Comparison of ENCODE assay signal across 9 cellular contexts in genomic region chr2:64202206-64202864, GRCh38. TPM values are rescaled to one million over a fixed set of nuclear protein-coding genes. Genes with fewer than 3 reads are reported as not detected.
DNase-seq lines count a peak whose midpoint lies in the region; ATAC-seq, FAIRE-seq and TF ChIP-seq lines count a peak whose summit lies in the region.
"Had no signal": no experiment of that assay in that cellular context is flagged by ENCODE, and none has a peak within 500 bp of the region (broad histone marks: within the 10 kb centered on the region; RNA-seq: fewer than 3 reads in every experiment).

No MANE protein-coding gene starts in this region.

- intact Hi-C loops in esophagus muscularis mucosa (cut with DNase I) (loop anchor here (10.0 kb wide), 1 partner anchor 58 kb away; the partner anchor contains the start of gene PELI1), psoas muscle (cut with DNase I) (no loop called here), thyroid gland (cut with DNase I) (no loop called here)

- H3K9me3 ChIP-seq in SJSA1 (replicated peaks): no peaks in the 10 kb centered on the region
- no peaks in the 10 kb centered on the region for H3K9me3 ChIP-seq in esophagus muscularis mucosa
- H3K9me3 ChIP-seq in psoas muscle: no peaks in the 10 kb centered on the region
- no peaks in the 10 kb centered on the region for H3K9me3 ChIP-seq in thyroid gland

- H3K36me3 ChIP-seq in SJSA1 (no peaks in the 10 kb centered on the region), esophagus muscularis mucosa (no peaks in the 10 kb centered on the region), psoas muscle (ENCODE audit: insufficient read depth in 1 of 2, low read depth in 1 of 2) (no peaks in the 10 kb centered on the region), thyroid gland (no peaks in the 10 kb centered on the region)

- H3K27ac ChIP-seq in SJSA1 (peak overlapping the region; percentile 89), esophagus muscularis mucosa (replicated peaks in 1 of 4) (peak overlapping the region; percentile 79 to 86 (median 82)), psoas muscle (peak overlapping the region; percentile 74), thyroid gland (no peak overlapping the region)

- FAIRE-seq in GM18507 (lab: Jason Lieb, UNC): peak; percentile 76

- H3K27me3 ChIP-seq in SJSA1 (replicated peaks) (no peaks in the 10 kb centered on the region), esophagus muscularis mucosa (no peaks in the 10 kb centered on the region), psoas muscle (ENCODE audit: insufficient read depth in 3 of 3, low read length in 2 of 3) (no peaks in the 10 kb centered on the region), thyroid gland (no peaks in the 10 kb centered on the region)

- H3K4me1 ChIP-seq in SJSA1 (replicated peaks): peaks cover 30% of the 10 kb centered on the region
- H3K4me1 ChIP-seq in esophagus muscularis mucosa: peaks cover 27 to 47% (median 45%) of the 10 kb centered on the region in 4 donors
- peaks cover 27% of the 10 kb centered on the region for H3K4me1 ChIP-seq in psoas muscle
- H3K4me1 ChIP-seq in thyroid gland: peaks cover 0 to 16% of the 10 kb centered on the region in 2 donors

- H3K4me3 ChIP-seq in SJSA1: no peak overlapping the region
- H3K4me3 ChIP-seq in esophagus muscularis mucosa: no peak overlapping the region
- no peak overlapping the region for H3K4me3 ChIP-seq in psoas muscle
- no peak overlapping the region for H3K4me3 ChIP-seq in thyroid gland (replicated peaks in 1 of 3)

- TF ChIP-seq EP300 in esophagus muscularis mucosa (IDR thresholded peaks at IDR 0.05): no peak

- TF ChIP-seq POLR2A in esophagus muscularis mucosa (IDR thresholded peaks at IDR 0.05; ENCODE audit: low read depth) (no peak), thyroid gland (IDR thresholded peaks at IDR 0.05) (no peak)

- DNase-seq in GM18507 (ENCODE audit: extremely low spot score, insufficient read length, low read depth) (no peak), SJSA1 (ENCODE audit: low read depth in 1 of 2, low spot score in 2 of 2) (peak in 1 of 2 experiments; percentile 48), esophagus muscularis mucosa (ENCODE audit: extremely low spot score) (no peak), psoas muscle (no peak), thyroid gland (no peak), A172 (ENCODE audit: low spot score) (no peak), activated gamma-delta T cell treated with Interleukin-2 at 50 U/mL for 16 hours (no peak)
- DNase-seq: activated T-cell treated with anti-CD3 and anti-CD28 coated beads, Interleukin-2, amount 50 U/mL, for 1 hour had no signal

- 18% methylated on average over 4 of the region's 4 CpGs for WGBS in esophagus muscularis mucosa
- 27 to 33% (median 29%) methylated on average over 4 of the region's 4 CpGs for WGBS in psoas muscle, 3 donors
- WGBS in thyroid gland, 2 donors: 65 to 75% methylated on average over 4 of the region's 4 CpGs

- peak in 1 of 4 donors; percentile 33 for ATAC-seq in psoas muscle
- ATAC-seq in HG02973 (IDR thresholded peaks at IDR 0.05; ENCODE audit: unreplicated experiment): no peak

- TF ChIP-seq CTCF in esophagus muscularis mucosa (IDR thresholded peaks at IDR 0.05) (no peak), psoas muscle (IDR thresholded peaks at IDR 0.05) (no peak), thyroid gland (IDR thresholded peaks at IDR 0.05) (no peak)

RNA-seq across cellular contexts. Expression of gene PELI1, which starts 58.1 kb away (rescaled TPM):
- total RNA-seq in SJSA1 (2014; rRNA removed; shearing (Covaris generic)): 7.0 and 10.4 TPM in 2 replicates
- total RNA-seq in esophagus muscularis mucosa (10 to 100 TPM; 13.7 to 31.1 (median 19.7) TPM), psoas muscle (1 to 10 TPM; 5.7 to 7.6 (median 6.9) TPM), thyroid gland (10 to 100 TPM in 3 of 4 donors, 1 to 10 TPM in 1; 5.2 to 17.1 (median 11.4) TPM)
- polyA plus RNA-seq in psoas muscle: 1 to 10 TPM; 4.4 to 7.1 (median 5.9) TPM
- 3.6 and 5.6 TPM in 2 replicates for total RNA-seq in A172 (2014; rRNA removed; shearing (Covaris generic))

Comparison
In these comparisons a context has a peak if more than half of its experiments do, and no peak if none do; other contexts are left out.
1. H3K27ac ChIP-seq: peak in SJSA1 (single experiment), esophagus muscularis mucosa (4 of 4) and psoas muscle (single experiment); none in thyroid gland (0 of 3).